ENCODE assay signal across 8 cellular contexts in genomic region chrX:47144626-47145407, GRCh38. TPM values are rescaled to one million over a fixed set of nuclear protein-coding genes. Genes with fewer than 3 reads are reported as not detected.
A peak's percentile ranks its signal among the peaks of the same experiment; 100 is the strongest.
DNase-seq lines count a peak whose midpoint lies in the region; ATAC-seq, FAIRE-seq and TF ChIP-seq lines count a peak whose summit lies in the region.

NDUFB11 (minus strand) TSS chrX:47144702; CDS start chrX:47144679, 23 bp downstream.
RBM10 (plus strand) TSS chrX:47145221; CDS start chrX:47147482, 2,261 bp downstream.

- POLR2A ChIA-PET in activated CD4-positive, alpha-beta T cell treated with anti-CD3 and anti-CD28 coated beads for 36 hours (lab: Charles Lee): interaction anchor here (0.6 to 1.4 kb wide), 7 partner anchors 10 to 237 kb away, joined by 3 to 9 read pairs (median 6); no protein-coding TSS in a partner anchor

- H3K27ac ChIP-seq in BLaER1: peak within 1 kb of the TSS; percentile 86

- peaks cover 48% of the 10 kb centered on the region for H4K20me1 ChIP-seq in BLaER1

- H3K9ac ChIP-seq in BLaER1: peak within 1 kb of the TSS; percentile 87

- H3K4me1 Mint-ChIP-seq in activated CD4-positive, alpha-beta T cell treated with anti-CD3 and anti-CD28 coated beads for 36 hours: peaks cover 24% of the 10 kb centered on the region

- no peaks in the 10 kb centered on the region for H3K27me3 Mint-ChIP-seq in activated CD4-positive, alpha-beta T cell treated with anti-CD3 and anti-CD28 coated beads for 36 hours

- peak within 1 kb of the TSS; percentile 98 for H3K4me3 Mint-ChIP-seq in activated CD4-positive, alpha-beta T cell treated with anti-CD3 and anti-CD28 coated beads for 36 hours

- DNase-seq in GM19239 (ENCODE audit: insufficient read length, low spot score) (peak; percentile 58), NCI-H524 (lab: John Stamatoyannopoulos, UW) (peak; percentile 96), choroid plexus epithelial cell (ENCODE audit: low read depth) (peak; percentile 97), kidney tubule cell (ENCODE audit: low spot score) (peak; percentile 94)
- DNase-seq in activated CD4-positive, alpha-beta T cell treated with anti-CD3 and anti-CD28 coated beads for 36 hours: peak; percentile 94
- peak; percentile 59 to 83 (median 70) for DNase-seq in stimulated activated CD4-positive, alpha-beta T cell treated with anti-CD3 and anti-CD28 coated beads, Interleukin-1b, Interleukin-23, amount 100 ng/mL, for 24 hours (ENCODE audit: low read depth in 4 of 4, low spot score in 1 of 4)

- intact Hi-C loops in activated CD4-positive, alpha-beta T cell treated with anti-CD3 and anti-CD28 coated beads for 36 hours (cut with DNase I, micrococcal nuclease): loop anchor here (1.0 to 10.0 kb wide), 12 partner anchors 16 to 514 kb away; partner anchors contain the start of genes UXT (in 2 of the 2), ARAF (in 1 of the 2), CDK16 (in 1 of the 2) and ELK1 (in 1 of the 2)

- FAIRE-seq in GM19239 (lab: Jason Lieb, UNC): peak; percentile 100

- TF ChIP-seq CTCF in choroid plexus epithelial cell (conservative IDR thresholded peaks at IDR 0.05; ENCODE audit: low read depth, low read length): peak; percentile 67

- H3K27ac Mint-ChIP-seq in activated CD4-positive, alpha-beta T cell treated with anti-CD3 and anti-CD28 coated beads for 36 hours: peak within 1 kb of the TSS; percentile 100

- peaks cover 21% of the 10 kb centered on the region for H3K4me1 ChIP-seq in BLaER1

- H3K27me3 ChIP-seq in BLaER1: 0 out of 2 replicates have a peak, but pooled peaks cover 7% of the 10 kb centered on the region

- H3K36me3 Mint-ChIP-seq in activated CD4-positive, alpha-beta T cell treated with anti-CD3 and anti-CD28 coated beads for 36 hours (ENCODE audit: low read depth): peaks cover 42% of the 10 kb centered on the region

- H3K36me3 ChIP-seq in BLaER1: peaks cover 46% of the 10 kb centered on the region

- peaks cover 24% of the 10 kb centered on the region for H3K9me3 ChIP-seq in BLaER1

- ATAC-seq in HG03457 (IDR thresholded peaks at IDR 0.05; ENCODE audit: unreplicated experiment): peak; percentile 80
- ATAC-seq in activated CD4-positive, alpha-beta T cell treated with anti-CD3 and anti-CD28 coated beads for 36 hours: peak; percentile 93

- peak within 1 kb of the TSS; percentile 72 for H3K4me2 ChIP-seq in BLaER1

- CTCF ChIA-PET in activated CD4-positive, alpha-beta T cell treated with anti-CD3 and anti-CD28 coated beads for 36 hours (lab: Charles Lee): interaction anchor here (0.6 to 1.3 kb wide), 8 partner anchors 10 to 339 kb away, joined by 3 to 11 read pairs (median 4); no protein-coding TSS in a partner anchor

- H3K4me3 ChIP-seq in BLaER1: peak within 1 kb of the TSS; percentile 73
- H3K4me3 ChIP-seq in choroid plexus epithelial cell (ENCODE audit: low read depth, low read length): peak within 1 kb of the TSS; percentile 83

- no peaks in the 10 kb centered on the region for H3K9me3 Mint-ChIP-seq in activated CD4-positive, alpha-beta T cell treated with anti-CD3 and anti-CD28 coated beads for 36 hours (ENCODE audit: low read depth)

RNA-seq across cellular contexts. Expression of gene NDUFB11, which starts in this region (rescaled TPM):
- total RNA-seq in activated CD4-positive, alpha-beta T cell treated with anti-CD3 and anti-CD28 coated beads for 36 hours: 10 to 100 TPM; 89.9 to 90.8 TPM

RNA-seq across cellular contexts. Expression of gene RBM10, which starts in this region (rescaled TPM):
- 10 to 100 TPM; 63.8 to 72.1 TPM for total RNA-seq in activated CD4-positive, alpha-beta T cell treated with anti-CD3 and anti-CD28 coated beads for 36 hours

Comparison
In these comparisons a context has a peak if more than half of its experiments do, and no peak if none do; other contexts are left out.
1. Peak in every context shown above with its lines: DNase-seq, ATAC-seq, H3K4me3 ChIP-seq and H3K27ac ChIP-seq.